Comparison of ENCODE assay signal across 18 cellular contexts in genomic region chr9:133225171-133226011, GRCh38. TPM values are rescaled to one million over a fixed set of nuclear protein-coding genes. Genes with fewer than 3 reads are reported as not detected.
"Had no signal": no experiment of that assay in that cellular context is flagged by ENCODE, and none has a peak within 500 bp of the region (broad histone marks: within the 10 kb centered on the region; RNA-seq: fewer than 3 reads in every experiment).

No MANE protein-coding gene starts in this region.

- H3K9me3 ChIP-seq: esophagus muscularis mucosa, SJSA1, upper lobe of right lung had no signal

- ATAC-seq: activated CD8-positive, alpha-beta T cell treated with anti-CD3 and anti-CD28 coated beads, Interleukin-2, amount 10 ng/mL, durations not matched to agents 7 days and 5 days; activated T-helper 17 cell treated with anti-CD3 and anti-CD28 coated beads, Interleukin-2, amount 50 U/mL, for 72 hours; left colon; naive thymus-derived CD8-positive, alpha-beta T cell; upper lobe of right lung had no signal

- H3K4me3 ChIP-seq: esophagus muscularis mucosa, SJSA1, smooth muscle cell, upper lobe of right lung had no signal

- H3K27ac ChIP-seq: esophagus muscularis mucosa, SJSA1, upper lobe of right lung had no signal

- H3K36me3 ChIP-seq: esophagus muscularis mucosa, SJSA1, upper lobe of right lung had no signal

- H3K4me1 ChIP-seq: esophagus muscularis mucosa, SJSA1, upper lobe of right lung had no signal

- DNase-seq: activated CD4-positive, alpha-beta T cell treated with anti-CD3 and anti-CD28 coated beads, Interleukin-2, amount 10 ng/mL, durations not matched to agents 24 days and 14 days; activated CD4-positive, CD25-positive, alpha-beta regulatory T cell; activated CD8-positive, alpha-beta T cell treated with anti-CD3 and anti-CD28 coated beads, Interleukin-2, amount 10 ng/mL, durations not matched to agents 7 days and 5 days; activated naive CD4-positive, alpha-beta T cell treated with anti-CD3 and anti-CD28 coated beads for 36 hours; activated T-cell treated with anti-CD3 and anti-CD28 coated beads for 4 hours; left colon; naive thymus-derived CD8-positive, alpha-beta T cell; SW 1271; upper lobe of right lung had no signal

RNA-seq across cellular contexts. Expression of gene OBP2B, which starts 16.3 kb away (rescaled TPM):
- total RNA-seq: activated CD4-positive, alpha-beta T cell treated with anti-CD3 and anti-CD28 coated beads, Interleukin-2, amount 10 ng/mL, durations not matched to agents 24 days and 14 days; activated CD8-positive, alpha-beta T cell treated with anti-CD3 and anti-CD28 coated beads, Interleukin-2, amount 10 ng/mL, durations not matched to agents 7 days and 5 days; activated naive CD4-positive, alpha-beta T cell treated with anti-CD3 and anti-CD28 coated beads for 36 hours; activated T-helper 17 cell treated with anti-CD3 and anti-CD28 coated beads, Interleukin-2, amount 50 U/mL, for 72 hours; esophagus muscularis mucosa; fibroblast of villous mesenchyme; glomerular endothelial cell; left colon; mucosa of gallbladder; naive thymus-derived CD8-positive, alpha-beta T cell; SJSA1; smooth muscle cell; temporal lobe; upper lobe of right lung had no signal
- polyA plus RNA-seq: adipose tissue; naive thymus-derived CD8-positive, alpha-beta T cell; smooth muscle cell had no signal

RNA-seq across cellular contexts. Expression of gene ABO, which starts 49.6 kb away (rescaled TPM):
- total RNA-seq: activated CD8-positive, alpha-beta T cell treated with anti-CD3 and anti-CD28 coated beads, Interleukin-2, amount 10 ng/mL, durations not matched to agents 7 days and 5 days; activated naive CD4-positive, alpha-beta T cell treated with anti-CD3 and anti-CD28 coated beads for 36 hours; activated T-helper 17 cell treated with anti-CD3 and anti-CD28 coated beads, Interleukin-2, amount 50 U/mL, for 72 hours; fibroblast of villous mesenchyme; naive thymus-derived CD8-positive, alpha-beta T cell; SJSA1; temporal lobe had no signal
- polyA plus RNA-seq: naive thymus-derived CD8-positive, alpha-beta T cell had no signal
